In genomic region chr3:156762631-156763185, GRCh38 we compare ENCODE assay signal across 15 cellular contexts.
DNase-seq lines count a peak whose midpoint lies in the region; ATAC-seq and TF ChIP-seq lines count a peak whose summit lies in the region.
"Had no signal": no experiment of that assay in that cellular context is flagged by ENCODE, and none has a peak within 500 bp of the region (broad histone marks: within the 10 kb centered on the region; RNA-seq: fewer than 3 reads in every experiment).

No MANE protein-coding gene starts in this region.

- intact Hi-C loops in naive thymus-derived CD4-positive, alpha-beta T cell (cut with micrococcal nuclease): no loop called here

- H3K4me3 Mint-ChIP-seq in naive thymus-derived CD4-positive, alpha-beta T cell: no peak overlapping the region
- H3K4me3 Mint-ChIP-seq in stimulated activated naive B cell treated with anti-CD40 and anti-IgM and Interleukin-4, amounts not matched to agents 10 μg/mL and 1 μg/mL and 100 μg/mL, for 72 hours: no peak overlapping the region
- no peak overlapping the region for H3K4me3 Mint-ChIP-seq in mesothelial cell of epicardium
- H3K4me3 Mint-ChIP-seq: activated T-helper 1 cell treated with anti-CD3 and anti-CD28 coated beads, Interleukin-12 subunit alpha, Interleukin-12 subunit beta, Interleukin-2, Interleukin-4 antibody, amounts not matched to agents 30 ng/mL and 10 ng/mL and 1 ng/mL, durations not matched to agents 14 hours and 24 hours and 36 hours; central memory CD8-positive, alpha-beta T cell had no signal

- no peaks in the 10 kb centered on the region for H3K27me3 Mint-ChIP-seq in naive thymus-derived CD4-positive, alpha-beta T cell
- no peaks in the 10 kb centered on the region for H3K27me3 Mint-ChIP-seq in stimulated activated naive B cell treated with anti-CD40 and anti-IgM and Interleukin-4, amounts not matched to agents 10 μg/mL and 1 μg/mL and 100 μg/mL, for 72 hours
- H3K27me3 Mint-ChIP-seq in mesothelial cell of epicardium (ENCODE audit: low read depth): no peaks in the 10 kb centered on the region
- H3K27me3 Mint-ChIP-seq: central memory CD8-positive, alpha-beta T cell had no signal

- H3K27me3 ChIP-seq in fibroblast of lung (ENCODE audit: control insufficient read depth, insufficient read depth, low read length): no peaks in the 10 kb centered on the region
- no peaks in the 10 kb centered on the region for H3K27me3 ChIP-seq in naive thymus-derived CD4-positive, alpha-beta T cell (ENCODE audit: control insufficient read depth in 2 of 2, insufficient read depth in 2 of 2, low read length in 2 of 2)
- H3K27me3 ChIP-seq: uterus had no signal

- no peak for ATAC-seq in naive thymus-derived CD4-positive, alpha-beta T cell
- no peak for ATAC-seq in stimulated activated naive B cell treated with anti-CD40 and anti-IgM and Interleukin-4, amounts not matched to agents 10 μg/mL and 1 μg/mL and 100 μg/mL, for 72 hours (replicated peaks)
- no peak for ATAC-seq in HG02678 (IDR thresholded peaks at IDR 0.05; ENCODE audit: unreplicated experiment)

- CTCF ChIA-PET in naive thymus-derived CD4-positive, alpha-beta T cell (lab: Charles Lee): no interaction called here

- peak; percentile 81 for DNase-seq in DMS 273 (lab: John Stamatoyannopoulos, UW; ENCODE audit: unreplicated experiment)
- DNase-seq in NCI-H69 (lab: John Stamatoyannopoulos, UW): peak; percentile 5
- DNase-seq in fibroblast of lung (ENCODE audit: low read depth in 2 of 2): peak; percentile 81 to 99
- DNase-seq in non-pigmented ciliary epithelial cell (ENCODE audit: low read depth): peak; percentile 57
- DNase-seq in naive thymus-derived CD4-positive, alpha-beta T cell: no peak
- no peak for DNase-seq in stimulated activated naive B cell treated with anti-CD40 and anti-IgM and Interleukin-4, amounts not matched to agents 10 μg/mL and 1 μg/mL and 100 μg/mL, for 72 hours
- no peak for DNase-seq in mesothelial cell of epicardium (ENCODE audit: low spot score in 2 of 2, unreplicated experiment in 2 of 2)
- DNase-seq: activated CD4-positive, alpha-beta T cell treated with anti-CD3 and anti-CD28 coated beads for 1 hour; lower lobe of right lung; NCI-H524; retina had no signal

- no peak overlapping the region for H3K4me2 ChIP-seq in fibroblast of lung (ENCODE audit: extremely low read depth, insufficient read depth, low read length)

- no peaks in the 10 kb centered on the region for H4K20me1 ChIP-seq in fibroblast of lung (ENCODE audit: control insufficient read depth, extremely low read depth, insufficient read depth, low read length)

- no peak overlapping the region for H2AFZ ChIP-seq in fibroblast of lung (ENCODE audit: low read length)

- no peak overlapping the region for H3K27ac Mint-ChIP-seq in naive thymus-derived CD4-positive, alpha-beta T cell
- H3K27ac Mint-ChIP-seq in stimulated activated naive B cell treated with anti-CD40 and anti-IgM and Interleukin-4, amounts not matched to agents 10 μg/mL and 1 μg/mL and 100 μg/mL, for 72 hours: no peak overlapping the region
- H3K27ac Mint-ChIP-seq in mesothelial cell of epicardium: no peak overlapping the region
- H3K27ac Mint-ChIP-seq: activated T-helper 1 cell treated with anti-CD3 and anti-CD28 coated beads, Interleukin-12 subunit alpha, Interleukin-12 subunit beta, Interleukin-2, Interleukin-4 antibody, amounts not matched to agents 30 ng/mL and 10 ng/mL and 1 ng/mL, durations not matched to agents 14 hours and 24 hours and 36 hours had no signal

- peaks cover 5% of the 10 kb centered on the region for H3K4me1 ChIP-seq in fibroblast of lung (ENCODE audit: control insufficient read depth, extremely low read depth, insufficient read depth, low read length)
- no peaks in the 10 kb centered on the region for H3K4me1 ChIP-seq in naive thymus-derived CD4-positive, alpha-beta T cell (ENCODE audit: control insufficient read depth in 2 of 2, insufficient read depth in 2 of 2, low read length in 2 of 2)
- H3K4me1 ChIP-seq: lower lobe of right lung, uterus had no signal

- TF ChIP-seq CTCF in fibroblast of lung (conservative IDR thresholded peaks at IDR 0.05 in 1 of 2, IDR thresholded peaks at IDR 0.05 in 1 of 2; ENCODE audit: low read depth in 1 of 2, low read length in 2 of 2) (no peak), mesothelial cell of epicardium (IDR thresholded peaks at IDR 0.05; ENCODE audit: unreplicated experiment) (no peak)

- no peaks in the 10 kb centered on the region for H3K79me2 ChIP-seq in fibroblast of lung (ENCODE audit: control insufficient read depth, insufficient read depth, low read length)

- H3K4me1 Mint-ChIP-seq in naive thymus-derived CD4-positive, alpha-beta T cell: peaks cover 0 to 19% (median 0%) of the 10 kb centered on the region in 7 donors
- peaks cover 3 to 5% of the 10 kb centered on the region in 2 donors for H3K4me1 Mint-ChIP-seq in stimulated activated naive B cell treated with anti-CD40 and anti-IgM and Interleukin-4, amounts not matched to agents 10 μg/mL and 1 μg/mL and 100 μg/mL, for 72 hours
- H3K4me1 Mint-ChIP-seq in mesothelial cell of epicardium: peaks cover 14% of the 10 kb centered on the region
- H3K4me1 Mint-ChIP-seq: central memory CD8-positive, alpha-beta T cell had no signal

- H3K9me3 Mint-ChIP-seq in naive thymus-derived CD4-positive, alpha-beta T cell: peaks cover 0 to 3% (median 0%) of the 10 kb centered on the region in 11 donors
- peaks cover 0 to 1% of the 10 kb centered on the region in 2 donors for H3K9me3 Mint-ChIP-seq in stimulated activated naive B cell treated with anti-CD40 and anti-IgM and Interleukin-4, amounts not matched to agents 10 μg/mL and 1 μg/mL and 100 μg/mL, for 72 hours
- H3K9me3 Mint-ChIP-seq in mesothelial cell of epicardium: peaks cover 4% of the 10 kb centered on the region
- H3K9me3 Mint-ChIP-seq: activated T-helper 1 cell treated with anti-CD3 and anti-CD28 coated beads, Interleukin-12 subunit alpha, Interleukin-12 subunit beta, Interleukin-2, Interleukin-4 antibody, amounts not matched to agents 30 ng/mL and 10 ng/mL and 1 ng/mL, durations not matched to agents 14 hours and 24 hours and 36 hours; central memory CD8-positive, alpha-beta T cell had no signal

- H3K9ac ChIP-seq in fibroblast of lung (ENCODE audit: insufficient read depth, low read length): no peak overlapping the region

- H3K4me3 ChIP-seq in fibroblast of lung (replicated peaks in 1 of 4; ENCODE audit: control extremely low read depth in 1 of 4, insufficient read depth in 1 of 4, low read depth in 3 of 4, low read length in 4 of 4): no peak overlapping the region
- H3K4me3 ChIP-seq in naive thymus-derived CD4-positive, alpha-beta T cell (ENCODE audit: low read length): no peak overlapping the region
- H3K4me3 ChIP-seq: lower lobe of right lung, uterus had no signal

- POLR2A ChIA-PET in naive thymus-derived CD4-positive, alpha-beta T cell (lab: Charles Lee): no interaction called here

- H3K36me3 Mint-ChIP-seq in naive thymus-derived CD4-positive, alpha-beta T cell: peaks cover 0 to 17% (median 0%) of the 10 kb centered on the region in 5 donors
- H3K36me3 Mint-ChIP-seq in stimulated activated naive B cell treated with anti-CD40 and anti-IgM and Interleukin-4, amounts not matched to agents 10 μg/mL and 1 μg/mL and 100 μg/mL, for 72 hours: peaks cover 0 to 6% of the 10 kb centered on the region in 2 donors
- H3K36me3 Mint-ChIP-seq in mesothelial cell of epicardium: no peaks in the 10 kb centered on the region

- H3K36me3 ChIP-seq in fibroblast of lung (ENCODE audit: control insufficient read depth, insufficient read depth, low read length): no peaks in the 10 kb centered on the region
- H3K36me3 ChIP-seq in naive thymus-derived CD4-positive, alpha-beta T cell (ENCODE audit: control insufficient read depth in 2 of 3, insufficient read depth in 3 of 3, low read length in 3 of 3): no peaks in the 10 kb centered on the region
- H3K36me3 ChIP-seq: lower lobe of right lung, uterus had no signal

- H3K27ac ChIP-seq in fibroblast of lung (ENCODE audit: insufficient read depth, low read length): peak overlapping the region; percentile 68
- no peak overlapping the region for H3K27ac ChIP-seq in naive thymus-derived CD4-positive, alpha-beta T cell (ENCODE audit: low read depth, low read length)
- H3K27ac ChIP-seq: lower lobe of right lung had no signal

- no peaks in the 10 kb centered on the region for H3K9me3 ChIP-seq in fibroblast of lung (ENCODE audit: control insufficient read depth, insufficient read depth, low read depth, low read length)
- no peaks in the 10 kb centered on the region for H3K9me3 ChIP-seq in naive thymus-derived CD4-positive, alpha-beta T cell (ENCODE audit: control insufficient read depth in 2 of 3, low read length in 3 of 3)
- H3K9me3 ChIP-seq: lower lobe of right lung, uterus had no signal

Comparison
In these comparisons a context has a peak if more than half of its experiments do, and no peak if none do; other contexts are left out.
1. DNase-seq: peak in DMS 273 (single experiment), NCI-H69 (single experiment), fibroblast of lung (2 of 2) and non-pigmented ciliary epithelial cell (single experiment); none in naive thymus-derived CD4-positive, alpha-beta T cell (0 of 9), stimulated activated naive B cell treated with anti-CD40 and anti-IgM and Interleukin-4, amounts not matched to agents 10 μg/mL and 1 μg/mL and 100 μg/mL, for 72 hours (single experiment) and mesothelial cell of epicardium (0 of 2).